In genomic region chr5:173056783-173057061, GRCh38 we compare ENCODE assay signal across 8 cellular contexts. TPM values are rescaled to one million over a fixed set of nuclear protein-coding genes. Genes with fewer than 3 reads are reported as not detected.
DNase-seq lines count a peak whose midpoint lies in the region; ATAC-seq and TF ChIP-seq lines count a peak whose summit lies in the region.

No MANE protein-coding gene starts in this region.

- H3K9me3 ChIP-seq in PC-3 (ENCODE audit: low read length) = no peaks in the 10 kb centered on the region
- no peaks in the 10 kb centered on the region for H3K9me3 ChIP-seq in transverse colon

- no peaks in the 10 kb centered on the region for H3K9me2 ChIP-seq in PC-3 (replicated peaks; ENCODE audit: low read length)

- no peak overlapping the region for H2BK120ac ChIP-seq in mesendoderm (ENCODE audit: low read depth, low read length)

- H2BK15ac ChIP-seq in mesendoderm (replicated peaks; ENCODE audit: low read depth) = no peak overlapping the region

- no peak for TF ChIP-seq EP300 in transverse colon (IDR thresholded peaks at IDR 0.05; ENCODE audit: low read depth)

- H4K20me1 ChIP-seq in PC-3 (ENCODE audit: low read length) = no peaks in the 10 kb centered on the region

- no TSS peak for BruUV-seq in PC-3 (replicated peaks; lab: Mats Ljungman, UMichigan)

- TF ChIP-seq POLR2A in transverse colon (IDR thresholded peaks at IDR 0.05) = no peak

- POLR2A ChIA-PET in PC-3 (lab: Charles Lee; ENCODE audit: unreplicated experiment) = no interaction called here

- CTCF ChIA-PET in PC-3 (lab: Charles Lee) = interaction anchor here (1.0 to 1.1 kb wide), 2 partner anchors 73 to 78 kb away, joined by 4 to 5 read pairs; partner anchors contain the start of gene ATP6V0E1

- H3K27me3 ChIP-seq in PC-3 (ENCODE audit: low read length) (no peaks in the 10 kb centered on the region), mesendoderm (ENCODE audit: insufficient read depth, low read length, poor library complexity) (no peaks in the 10 kb centered on the region), transverse colon (no peaks in the 10 kb centered on the region)

- no peak overlapping the region for H4K8ac ChIP-seq in mesendoderm (ENCODE audit: low read depth, low read length)

- H3K4me2 ChIP-seq in PC-3 (ENCODE audit: low read length) (peak overlapping the region; percentile 88), mesendoderm (ENCODE audit: low read length) (peak overlapping the region; percentile 34)

- ATAC-seq in HG02798 (IDR thresholded peaks at IDR 0.05; ENCODE audit: poor library complexity, unreplicated experiment) (peak; percentile 25), PC-3 (peak; percentile 58)

- H4K5ac ChIP-seq in mesendoderm (ENCODE audit: low read length) = no peak overlapping the region

- in situ Hi-C loops in transverse colon (cut with MboI; ENCODE audit: low pct_ligation_motif_present in 1 of 4, low pct_unique_long_range_greater_than_20kb in 1 of 4, low sequenced_read_pairs in 3 of 4) = no loop called here

- DNase-seq in activated naive CD4-positive, alpha-beta T cell (lab: John Stamatoyannopoulos, UW) = peak in 3 of 4 experiments; percentile 87 to 92 (median 89)
- DNase-seq in activated naive CD4-positive, alpha-beta T cell treated with Interleukin-2 at 50 U/mL for 16 hours = no peak
- no peak for DNase-seq in PC-3
- peak in 12 of 61 donors; percentile 75 to 96 (median 90) for DNase-seq in caudate nucleus (lab: John Stamatoyannopoulos, UW)
- DNase-seq in mesendoderm = no peak
- DNase-seq in transverse colon = no peak
- no peak for DNase-seq in MV-4-11 (lab: John Stamatoyannopoulos, UW)

- intact Hi-C loops in PC-3 (cut with micrococcal nuclease) (loop anchor here (1.0 to 5.0 kb wide), 4 partner anchors 39 to 148 kb away; partner anchors contain the start of gene BNIP1), transverse colon (cut with DNase I; ENCODE audit: low total_unique reads) (loop anchor here (5.0 kb wide), 1 partner anchor 74 kb away; the partner anchor contains the start of gene ATP6V0E1)

- H3K36me3 ChIP-seq in PC-3 (ENCODE audit: low read depth, low read length) (no peaks in the 10 kb centered on the region), mesendoderm (ENCODE audit: control insufficient read depth, insufficient read depth, low read length) (no peaks in the 10 kb centered on the region), transverse colon (no peaks in the 10 kb centered on the region)

- no peaks in the 10 kb centered on the region for H3K79me2 ChIP-seq in PC-3 (ENCODE audit: low read length)
- no peaks in the 10 kb centered on the region for H3K79me2 ChIP-seq in mesendoderm (ENCODE audit: control insufficient read depth, insufficient read depth, low read length)

- H3K4me3 ChIP-seq in PC-3 (ENCODE audit: low read length) = peak overlapping the region; percentile 79
- peak overlapping the region; percentile 66 for H3K4me3 ChIP-seq in mesendoderm (ENCODE audit: low read length)
- H3K4me3 ChIP-seq in transverse colon = peak overlapping the region; percentile 82 to 99 (median 94)

- peak overlapping the region; percentile 31; the same call in 1 of the 2 replicates for H3K27ac ChIP-seq in PC-3 (ENCODE audit: low read length)
- H3K27ac ChIP-seq in caudate nucleus (ENCODE audit: low read depth, low read length) = peak overlapping the region; percentile 98
- no peak overlapping the region for H3K27ac ChIP-seq in mesendoderm (ENCODE audit: low read depth, low read length)
- H3K27ac ChIP-seq in transverse colon = peak overlapping the region; percentile 92 to 100 (median 99)

- H3K79me1 ChIP-seq in mesendoderm (ENCODE audit: low read length) = no peaks in the 10 kb centered on the region

- H3K4ac ChIP-seq in mesendoderm (ENCODE audit: low read depth, low read length) = no peak overlapping the region

- H3F3A ChIP-seq in PC-3 (ENCODE audit: low read length, unreplicated experiment) = no peaks in the 10 kb centered on the region

- no peak overlapping the region for H2BK5ac ChIP-seq in mesendoderm (ENCODE audit: low read length)

- WGBS in mesendoderm (ENCODE audit: extremely low coverage, insufficient coverage, low lambda C conversion rate) = no CpG with 5 or more reads among the region's 27 CpGs
- 0% methylated on average over 27 of the region's 27 CpGs; no CpG with 5 or more reads in 1 of the 2 donors for WGBS in transverse colon (ENCODE audit: low coverage in 1 of 2), 2 donors

- H3K56ac ChIP-seq in mesendoderm (ENCODE audit: low read length) = peak overlapping the region; percentile 70

- TF ChIP-seq CTCF in PC-3 (conservative IDR thresholded peaks at IDR 0.05; ENCODE audit: low read depth, low read length) (no peak), transverse colon (IDR thresholded peaks at IDR 0.05) (no peak)

- H3K9ac ChIP-seq in PC-3 (ENCODE audit: low read length) = peak overlapping the region; percentile 67
- peak overlapping the region; percentile 40 for H3K9ac ChIP-seq in mesendoderm (ENCODE audit: low read length)

- H3K23ac ChIP-seq in mesendoderm (ENCODE audit: low read length) = no peak overlapping the region

- no peak overlapping the region for H3K18ac ChIP-seq in mesendoderm (ENCODE audit: low read length)

- H2AFZ ChIP-seq in PC-3 (ENCODE audit: low read length) = peak overlapping the region; percentile 98

- H3K4me1 ChIP-seq in PC-3 (ENCODE audit: insufficient read depth, low read length) (peaks cover 11% of the 10 kb centered on the region), mesendoderm (ENCODE audit: control insufficient read depth, low read depth, low read length) (peaks cover 5% of the 10 kb centered on the region), transverse colon (peaks cover 6 to 40% (median 21%) of the 10 kb centered on the region in 4 donors)

- no peak overlapping the region for H2AK5ac ChIP-seq in mesendoderm (ENCODE audit: low read length)

RNA-seq across cellular contexts. Expression of gene CREBRF, which starts 0.6 kb away (rescaled TPM):
- total RNA-seq in PC-3 (2014; rRNA removed) = 2.0 and 4.9 TPM in 2 replicates
- polyA plus RNA-seq in mesendoderm (2013, experiment 1 of 2) = 1.0 TPM
- polyA plus RNA-seq in mesendoderm (2013, experiment 2 of 2) = 1.1 TPM
- 10 to 100 TPM; 24.3 to 40.6 (median 32.3) TPM for total RNA-seq in transverse colon

Comparison
In these comparisons a context has a peak if more than half of its experiments do, and no peak if none do; other contexts are left out.
1. DNase-seq: peak in activated naive CD4-positive, alpha-beta T cell (3 of 4); none in activated naive CD4-positive, alpha-beta T cell treated with Interleukin-2 at 50 U/mL for 16 hours (single experiment), PC-3 (single experiment), mesendoderm (single experiment), transverse colon (single experiment) and MV-4-11 (single experiment).
2. Peak in every context shown above with its lines, with median percentiles within 50 percentile points of each other: H3K4me3 ChIP-seq.